ENCODE assay signal across 10 cellular contexts in genomic region chr10:122494833-122495232, GRCh38. TPM values are rescaled to one million over a fixed set of nuclear protein-coding genes. Genes with fewer than 3 reads are reported as not detected.
DNase-seq lines count a peak whose midpoint lies in the region; ATAC-seq and TF ChIP-seq lines count a peak whose summit lies in the region.
"Had no signal": no experiment of that assay in that cellular context is flagged by ENCODE, and none has a peak within 500 bp of the region (broad histone marks: within the 10 kb centered on the region; RNA-seq: fewer than 3 reads in every experiment).

No MANE protein-coding gene starts in this region.

- H2BK120ac ChIP-seq in mesenchymal stem cell (ENCODE audit: low read depth, low read length): no peak overlapping the region

- peak; percentile 69 for DNase-seq in NCI-H226
- peak; percentile 78 for DNase-seq in mesenchymal stem cell
- no peak for DNase-seq in vagina (ENCODE audit: extremely low spot score in 2 of 2)
- no peak for DNase-seq in COLO668 (lab: John Stamatoyannopoulos, UW; ENCODE audit: unreplicated experiment)
- DNase-seq in pons (ENCODE audit: low spot score): no peak
- DNase-seq: activated CD4-positive, alpha-beta T cell treated with anti-CD3 and anti-CD28 coated beads, Interleukin-2, amount 10 ng/mL, durations not matched to agents 7 days and 5 days; NCI-H82 had no signal

- peak overlapping the region; percentile 34 to 75 for H3K18ac ChIP-seq in mesenchymal stem cell (ENCODE audit: low read depth in 1 of 2, low read length in 2 of 2)

- H3K9me3 ChIP-seq in mesenchymal stem cell (ENCODE audit: control insufficient read depth, low read length) (no peaks in the 10 kb centered on the region), vagina (no peaks in the 10 kb centered on the region)

- no peak for ATAC-seq in GM18505 (IDR thresholded peaks at IDR 0.05; ENCODE audit: unreplicated experiment)

- no peak overlapping the region for H2AK5ac ChIP-seq in mesenchymal stem cell (ENCODE audit: low read length, severe bottlenecking)

- peak overlapping the region; percentile 30 for H2BK15ac ChIP-seq in mesenchymal stem cell (ENCODE audit: low read depth, poor library complexity, severe bottlenecking)

- H3K4me2 ChIP-seq in mesenchymal stem cell (ENCODE audit: low read length, poor library complexity, severe bottlenecking): no peak overlapping the region

- H4K91ac ChIP-seq in mesenchymal stem cell (ENCODE audit: low read length): peak overlapping the region; percentile 15

- no peak for TF ChIP-seq POLR2A in vagina (IDR thresholded peaks at IDR 0.05)
- no peak for TF ChIP-seq POLR2A in GM18505 (IDR thresholded peaks at IDR 0.05; ENCODE audit: borderline replicate concordance, extremely low read depth, insufficient read depth, insufficient read length)

- no peak overlapping the region for H3K14ac ChIP-seq in mesenchymal stem cell (ENCODE audit: low read length in 2 of 2)

- H3K4me1 ChIP-seq in mesenchymal stem cell (ENCODE audit: control insufficient read depth, insufficient read depth, low read depth, low read length) (peaks cover 14% of the 10 kb centered on the region), vagina (peaks cover 77% of the 10 kb centered on the region)

- H3K4me3 ChIP-seq in mesenchymal stem cell (ENCODE audit: insufficient read depth in 1 of 2, low read depth in 1 of 2, low read length in 2 of 2) (peak overlapping the region in 1 of 2 experiments; percentile 56), vagina (no peak overlapping the region)

- WGBS in mesenchymal stem cell: 33% methylated on average over 14 of the region's 14 CpGs

- H3K79me1 ChIP-seq in mesenchymal stem cell (replicated peaks; ENCODE audit: low read length, poor library complexity, severe bottlenecking): peaks cover 2% of the 10 kb centered on the region

- no peak overlapping the region for H3K23ac ChIP-seq in mesenchymal stem cell (ENCODE audit: low read length in 2 of 2)

- H4K8ac ChIP-seq in mesenchymal stem cell (ENCODE audit: low read length): no peak overlapping the region

- TF ChIP-seq CTCF in vagina (IDR thresholded peaks at IDR 0.05): no peak

- H3K27ac Mint-ChIP-seq in dendritic cell treated with granulocyte-macrophage colony-stimulating factor and Interleukin-4, amounts not matched to agents 40 ng/mL and 50 ng/mL, for 4 days: peak overlapping the region; percentile 16
- H3K27ac Mint-ChIP-seq: activated CD4-positive, alpha-beta T cell treated with anti-CD3 and anti-CD28 coated beads, Interleukin-2, amount 10 ng/mL, durations not matched to agents 7 days and 5 days had no signal

- intact Hi-C loops in dendritic cell treated with granulocyte-macrophage colony-stimulating factor and Interleukin-4, amounts not matched to agents 40 ng/mL and 50 ng/mL, for 4 days (cut with micrococcal nuclease): no loop called here
- intact Hi-C loops in vagina (cut with DNase I): loop anchor here (5.0 to 10.0 kb wide), 2 partner anchors 33 to 120 kb away; partner anchors contain the start of genes HTRA1 and PLEKHA1

- H3K4me1 Mint-ChIP-seq in dendritic cell treated with granulocyte-macrophage colony-stimulating factor and Interleukin-4, amounts not matched to agents 40 ng/mL and 50 ng/mL, for 4 days (ENCODE audit: low read depth): peaks cover 41% of the 10 kb centered on the region

- no peaks in the 10 kb centered on the region for H3K9me3 Mint-ChIP-seq in dendritic cell treated with granulocyte-macrophage colony-stimulating factor and Interleukin-4, amounts not matched to agents 40 ng/mL and 50 ng/mL, for 4 days
- H3K9me3 Mint-ChIP-seq: activated CD4-positive, alpha-beta T cell treated with anti-CD3 and anti-CD28 coated beads, Interleukin-2, amount 10 ng/mL, durations not matched to agents 7 days and 5 days had no signal

- peak overlapping the region in 1 of 2 experiments; percentile 86 for H2BK12ac ChIP-seq in mesenchymal stem cell (ENCODE audit: low read length in 2 of 2)

- H2AFZ ChIP-seq in mesenchymal stem cell (ENCODE audit: low read depth, low read length): peak overlapping the region; percentile 16

- no peak overlapping the region for H2BK5ac ChIP-seq in mesenchymal stem cell (ENCODE audit: low read depth, low read length, poor library complexity, severe bottlenecking)

- no peak overlapping the region for H3K4me3 Mint-ChIP-seq in dendritic cell treated with granulocyte-macrophage colony-stimulating factor and Interleukin-4, amounts not matched to agents 40 ng/mL and 50 ng/mL, for 4 days
- H3K4me3 Mint-ChIP-seq: activated CD4-positive, alpha-beta T cell treated with anti-CD3 and anti-CD28 coated beads, Interleukin-2, amount 10 ng/mL, durations not matched to agents 7 days and 5 days had no signal

- H3K36me3 ChIP-seq in mesenchymal stem cell (ENCODE audit: control insufficient read depth in 1 of 2, insufficient read depth in 2 of 2, low read depth in 1 of 2, low read length in 2 of 2): peaks cover 17 to 48% of the 10 kb centered on the region in 2 experiments
- peaks cover 0 to 2% of the 10 kb centered on the region in 2 donors for H3K36me3 ChIP-seq in vagina

- H3K27me3 ChIP-seq in mesenchymal stem cell (ENCODE audit: control insufficient read depth in 1 of 2, insufficient read depth in 1 of 2, low read length in 2 of 2) (no peaks in the 10 kb centered on the region), vagina (no peaks in the 10 kb centered on the region)

- H3K36me3 Mint-ChIP-seq in dendritic cell treated with granulocyte-macrophage colony-stimulating factor and Interleukin-4, amounts not matched to agents 40 ng/mL and 50 ng/mL, for 4 days (ENCODE audit: low read depth): no peaks in the 10 kb centered on the region

- peaks cover 58% of the 10 kb centered on the region for H3K27me3 Mint-ChIP-seq in dendritic cell treated with granulocyte-macrophage colony-stimulating factor and Interleukin-4, amounts not matched to agents 40 ng/mL and 50 ng/mL, for 4 days

- peak overlapping the region in 1 of 2 experiments; percentile 65 for H3K4ac ChIP-seq in mesenchymal stem cell (ENCODE audit: low read depth in 1 of 2, low read length in 2 of 2)

- H3K27ac ChIP-seq in mesenchymal stem cell (ENCODE audit: low read length, poor library complexity, severe bottlenecking) (no peak overlapping the region), vagina (peak overlapping the region; percentile 81)

- peak overlapping the region; percentile 81 for H3K9ac ChIP-seq in mesenchymal stem cell (ENCODE audit: low read length)

RNA-seq across cellular contexts. Expression of gene HTRA1, which starts 33.5 kb away (rescaled TPM):
- 204 TPM for polyA plus RNA-seq in mesenchymal stem cell (2013, experiment 1 of 2)
- polyA plus RNA-seq in mesenchymal stem cell (2013, experiment 2 of 2): 204 TPM
- total RNA-seq in vagina: 116 TPM
- total RNA-seq: activated CD4-positive, alpha-beta T cell treated with anti-CD3 and anti-CD28 coated beads, Interleukin-2, amount 10 ng/mL, durations not matched to agents 7 days and 5 days had no signal

RNA-seq across cellular contexts. Expression of gene ARMS2, which starts 40.4 kb away (rescaled TPM):
- not detected for polyA plus RNA-seq in mesenchymal stem cell (2013, experiment 1 of 2)
- not detected for polyA plus RNA-seq in mesenchymal stem cell (2013, experiment 2 of 2)
- not detected for total RNA-seq in vagina
- total RNA-seq: activated CD4-positive, alpha-beta T cell treated with anti-CD3 and anti-CD28 coated beads, Interleukin-2, amount 10 ng/mL, durations not matched to agents 7 days and 5 days; urinary bladder had no signal
- polyA plus RNA-seq: urinary bladder had no signal

Comparison
In these comparisons a context has a peak if more than half of its experiments do, and no peak if none do; other contexts are left out.
1. DNase-seq: peak in NCI-H226 (single experiment) and mesenchymal stem cell (single experiment); none in vagina (0 of 2), COLO668 (single experiment) and pons (single experiment).